ENCODE assay signal across 24 cellular contexts in genomic region chr3:156790141-156790540, GRCh38.
"Had no signal": no experiment of that assay in that cellular context is flagged by ENCODE, and none has a peak within 500 bp of the region (broad histone marks: within the 10 kb centered on the region; RNA-seq: fewer than 3 reads in every experiment).

No MANE protein-coding gene starts in this region.

- H3K4me3 ChIP-seq: body of pancreas, mucosa of descending colon, prostate gland, right atrium auricular region, suprapubic skin had no signal

- H3K4me3 Mint-ChIP-seq: activated CD4-positive, alpha-beta memory T cell treated with anti-CD3 and anti-CD28 coated beads for 36 hours; activated T-helper 1 cell treated with anti-CD3 and anti-CD28 coated beads, Interleukin-12 subunit alpha, Interleukin-12 subunit beta, Interleukin-2, Interleukin-4 antibody, amounts not matched to agents 30 ng/mL and 10 ng/mL and 1 ng/mL, durations not matched to agents 14 hours and 24 hours and 36 hours; effector memory CD8-positive, alpha-beta T cell; immature natural killer cell; memory B cell; naive B cell; neural crest cell; stimulated activated naive CD8-positive, alpha-beta T cell treated with anti-CD3 and anti-CD28 coated beads, Interleukin-15, amount 100 ng/mL, for 72 hours; type B pancreatic cell; WTC11 had no signal

- H3K4me1 ChIP-seq: prostate gland had no signal

- H3K36me3 ChIP-seq: prostate gland, right atrium auricular region had no signal

- H3K27me3 ChIP-seq: body of pancreas, right atrium auricular region, suprapubic skin had no signal

- H3K27ac ChIP-seq: body of pancreas, prostate gland, right atrium auricular region, suprapubic skin had no signal

- DNase-seq: activated CD4-positive, alpha-beta memory T cell treated with anti-CD3 and anti-CD28 coated beads for 36 hours; activated CD4-positive, alpha-beta T cell treated with anti-CD3 and anti-CD28 coated beads for 4 hours; activated gamma-delta T cell treated with Interleukin-2 at 50 U/mL for 16 hours; activated T-cell treated with anti-CD3 and anti-CD28 coated beads for 4 hours; body of pancreas; caudate nucleus; effector memory CD8-positive, alpha-beta T cell; immature natural killer cell; left ventricle myocardium superior; mucosa of descending colon; naive B cell; small intestine; stimulated activated CD4-positive, alpha-beta T cell treated with anti-CD3 and anti-CD28 coated beads, Interleukin-15, amount 100 ng/mL, for 24 hours; stimulated activated CD4-positive, alpha-beta T cell treated with anti-CD3 and anti-CD28 coated beads, Interleukin-2, amount 100 ng/mL, for 48 hours; stimulated activated naive CD8-positive, alpha-beta T cell treated with anti-CD3 and anti-CD28 coated beads, Interleukin-15, amount 100 ng/mL, for 72 hours had no signal

- ATAC-seq: activated naive CD4-positive, alpha-beta T cell treated with anti-CD3 and anti-CD28 coated beads, Interleukin-2, amount 50 U/mL, for 72 hours; body of pancreas; effector memory CD8-positive, alpha-beta T cell; left ventricle myocardium superior; mucosa of descending colon; stimulated activated naive CD8-positive, alpha-beta T cell treated with anti-CD3 and anti-CD28 coated beads, Interleukin-15, amount 100 ng/mL, for 72 hours; WTC11 had no signal

- H3K9me3 ChIP-seq: body of pancreas, mucosa of descending colon, prostate gland, right atrium auricular region, suprapubic skin had no signal

- H3K36me3 Mint-ChIP-seq: type B pancreatic cell, WTC11 had no signal

- H3K27ac Mint-ChIP-seq: activated CD4-positive, alpha-beta memory T cell treated with anti-CD3 and anti-CD28 coated beads for 36 hours; activated naive CD4-positive, alpha-beta T cell treated with anti-CD3 and anti-CD28 coated beads, Interleukin-2, amount 50 U/mL, for 72 hours; activated T-helper 1 cell treated with anti-CD3 and anti-CD28 coated beads, Interleukin-12 subunit alpha, Interleukin-12 subunit beta, Interleukin-2, Interleukin-4 antibody, amounts not matched to agents 30 ng/mL and 10 ng/mL and 1 ng/mL, durations not matched to agents 14 hours and 24 hours and 36 hours; effector memory CD8-positive, alpha-beta T cell; immature natural killer cell; memory B cell; naive B cell; stimulated activated naive CD8-positive, alpha-beta T cell treated with anti-CD3 and anti-CD28 coated beads, Interleukin-15, amount 100 ng/mL, for 72 hours; type B pancreatic cell; WTC11 had no signal

- H3K9me3 Mint-ChIP-seq: activated CD4-positive, alpha-beta memory T cell treated with anti-CD3 and anti-CD28 coated beads for 36 hours; activated T-helper 1 cell treated with anti-CD3 and anti-CD28 coated beads, Interleukin-12 subunit alpha, Interleukin-12 subunit beta, Interleukin-2, Interleukin-4 antibody, amounts not matched to agents 30 ng/mL and 10 ng/mL and 1 ng/mL, durations not matched to agents 14 hours and 24 hours and 36 hours; effector memory CD8-positive, alpha-beta T cell; memory B cell; naive B cell; neural crest cell; stimulated activated naive CD8-positive, alpha-beta T cell treated with anti-CD3 and anti-CD28 coated beads, Interleukin-15, amount 100 ng/mL, for 72 hours; type B pancreatic cell; WTC11 had no signal

- H3K27me3 Mint-ChIP-seq: activated CD4-positive, alpha-beta memory T cell treated with anti-CD3 and anti-CD28 coated beads for 36 hours; effector memory CD8-positive, alpha-beta T cell; memory B cell; naive B cell; stimulated activated naive CD8-positive, alpha-beta T cell treated with anti-CD3 and anti-CD28 coated beads, Interleukin-15, amount 100 ng/mL, for 72 hours; type B pancreatic cell had no signal
